ENCODE assay signal across 1 cellular context in genomic region chr9:133812941-133813748, GRCh38.
TF ChIP-seq lines count a peak whose summit lies in the region.

No MANE protein-coding gene starts in this region.

TF ChIP-seq in HepG2, 621 proteins besides CTCF, POLR2A, EP300 and RAD21 (continued from another document and continues in another):
- TF ChIP-seq IKZF5 (CRISPR knock-in tag; IDR thresholded peaks at IDR 0.05) = 0 out of 2 replicates have a peak, but pooled peaks have one; percentile 38
- TF ChIP-seq PHF21A (CRISPR knock-in tag; IDR thresholded peaks at IDR 0.05) = peak; percentile 37; the same call in 1 of the 2 replicates
- TF ChIP-seq ZNF564 (CRISPR knock-in tag; IDR thresholded peaks at IDR 0.05) = no peak
- TF ChIP-seq ZNF687 (CRISPR knock-in tag; IDR thresholded peaks at IDR 0.05) = peak; percentile 83
- peak; percentile 85; the same call in 1 of the 2 replicates for TF ChIP-seq ZBTB38 (CRISPR knock-in tag; IDR thresholded peaks at IDR 0.05)
- TF ChIP-seq ZNF740 (CRISPR knock-in tag; IDR thresholded peaks at IDR 0.05) = peak; percentile 50; the same call in 1 of the 2 replicates
- peak; percentile 28; the same call in 1 of the 2 replicates for TF ChIP-seq ZNF317 (CRISPR knock-in tag; IDR thresholded peaks at IDR 0.05)
- TF ChIP-seq ZNF605 (CRISPR knock-in tag; IDR thresholded peaks at IDR 0.05) = peak; percentile 26; the same call in 1 of the 2 replicates
- peak; percentile 65; the same call in 1 of the 2 replicates for TF ChIP-seq ZNF263 (CRISPR knock-in tag; IDR thresholded peaks at IDR 0.05)
- TF ChIP-seq ZNF570 (CRISPR knock-in tag; IDR thresholded peaks at IDR 0.05; ENCODE audit: borderline replicate concordance) = no peak
- peak; percentile 48; the same call in 1 of the 2 replicates for TF ChIP-seq HDAC1 (CRISPR knock-in tag; IDR thresholded peaks at IDR 0.05)
- peak; percentile 76 for TF ChIP-seq PAXIP1 (CRISPR knock-in tag; conservative IDR thresholded peaks at IDR 0.05)
- no peak for TF ChIP-seq RORA (CRISPR knock-in tag; IDR thresholded peaks at IDR 0.05)
- no peak for TF ChIP-seq HNF1A (IDR thresholded peaks at IDR 0.05; ENCODE audit: low read depth)
- 0 out of 2 replicates have a peak, but pooled peaks have one; percentile 27 for TF ChIP-seq HNF1A (CRISPR knock-in tag; IDR thresholded peaks at IDR 0.05; ENCODE audit: borderline replicate concordance)
- TF ChIP-seq CSRNP1 (CRISPR knock-in tag; IDR thresholded peaks at IDR 0.05) = no peak
- 0 out of 2 replicates have a peak, but pooled peaks have one; percentile 28 for TF ChIP-seq ZNF343 (CRISPR knock-in tag; IDR thresholded peaks at IDR 0.05)
- no peak for TF ChIP-seq CERS6 (CRISPR knock-in tag; IDR thresholded peaks at IDR 0.05)
- peak; percentile 32; the same call in 1 of the 2 replicates for TF ChIP-seq MED1 (CRISPR knock-in tag; IDR thresholded peaks at IDR 0.05)
- TF ChIP-seq SOX6 (IDR thresholded peaks at IDR 0.05) = no peak
- peak; percentile 41; the same call in 1 of the 2 replicates for TF ChIP-seq SOX6 (CRISPR knock-in tag; IDR thresholded peaks at IDR 0.05)
- no peak for TF ChIP-seq PRDM15 (CRISPR knock-in tag; IDR thresholded peaks at IDR 0.05)
- peak; percentile 56; the same call in 1 of the 2 replicates for TF ChIP-seq RXRB (CRISPR knock-in tag; IDR thresholded peaks at IDR 0.05; ENCODE audit: borderline replicate concordance)
- TF ChIP-seq ZNF34 (CRISPR knock-in tag; IDR thresholded peaks at IDR 0.05; ENCODE audit: borderline replicate concordance) = 0 out of 2 replicates have a peak, but pooled peaks have one; percentile 47
- no peak for TF ChIP-seq ZNF720 (CRISPR knock-in tag; IDR thresholded peaks at IDR 0.05)
- peak; percentile 49 for TF ChIP-seq ZFX (CRISPR knock-in tag; IDR thresholded peaks at IDR 0.05; ENCODE audit: low read depth)
- no peak for TF ChIP-seq PPARG (CRISPR knock-in tag; conservative IDR thresholded peaks at IDR 0.05)
- peak; percentile 28; the same call in 1 of the 2 replicates for TF ChIP-seq ZNF788 (CRISPR knock-in tag; IDR thresholded peaks at IDR 0.05; ENCODE audit: borderline replicate concordance)
- TF ChIP-seq ZNF430 (CRISPR knock-in tag; IDR thresholded peaks at IDR 0.05) = peak; percentile 22; the same call in 1 of the 2 replicates
- peak; percentile 15; the same call in 1 of the 2 replicates for TF ChIP-seq ZNF574 (CRISPR knock-in tag; IDR thresholded peaks at IDR 0.05)
- 0 out of 2 replicates have a peak, but pooled peaks have one; percentile 25 for TF ChIP-seq SALL1 (CRISPR knock-in tag; IDR thresholded peaks at IDR 0.05)
- no peak for TF ChIP-seq DR1 (CRISPR knock-in tag; IDR thresholded peaks at IDR 0.05)
- peak; percentile 53; the same call in 1 of the 2 replicates for TF ChIP-seq ZSCAN29 (CRISPR knock-in tag; conservative IDR thresholded peaks at IDR 0.05)
